In the genomic region with DNA sequence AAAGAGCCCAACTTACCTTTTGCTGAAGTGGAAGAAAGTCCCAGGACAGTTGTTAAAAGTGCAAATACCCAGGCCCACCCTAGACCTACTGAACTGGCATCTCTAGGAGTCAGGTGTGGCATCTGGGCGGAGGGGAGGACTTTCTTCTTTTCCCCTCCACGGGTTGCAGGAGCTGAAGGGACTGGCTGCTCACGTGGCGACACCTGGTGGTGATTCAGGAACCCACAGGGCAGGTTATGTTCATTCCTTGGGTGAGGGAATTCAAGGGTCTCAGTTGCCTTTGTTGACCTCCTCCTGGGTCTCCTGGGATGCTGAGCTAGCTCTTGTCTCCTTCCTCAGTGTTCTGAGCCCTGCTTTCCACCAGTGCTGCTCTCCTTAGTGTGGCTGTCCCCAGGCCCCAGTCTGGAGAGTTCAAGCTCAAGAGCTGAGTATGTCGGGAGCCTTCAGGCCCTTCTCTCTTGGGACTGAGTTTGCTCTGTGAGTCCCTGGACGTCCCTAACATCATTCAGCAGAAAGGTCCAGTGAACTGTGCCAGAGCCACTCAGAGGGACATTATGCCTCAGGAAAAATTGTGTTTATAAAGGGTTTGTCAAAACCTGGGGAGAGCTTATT, we compare ENCODE assay signal across 8 cellular contexts. TPM values are rescaled to one million over a fixed set of nuclear protein-coding genes. Genes with fewer than 3 reads are reported as not detected.
DNase-seq lines count a peak whose midpoint lies in the region; ATAC-seq, FAIRE-seq and TF ChIP-seq lines count a peak whose summit lies in the region.

No MANE protein-coding gene starts in this region.

- intact Hi-C loops in dorsolateral prefrontal cortex (cut with DNase I), result loop anchor here (1.0 to 10.0 kb wide), 6 partner anchors 48 to 354 kb away; no protein-coding TSS in a partner anchor

- H3K4me3 ChIP-seq in dorsolateral prefrontal cortex, result no peak overlapping the region

- H3K27me3 ChIP-seq in dorsolateral prefrontal cortex, result no peaks in the 10 kb centered on the region

- peak; percentile 90 for TF ChIP-seq CTCF in D721Med (IDR thresholded peaks at IDR 0.05; ENCODE audit: insufficient read depth, missing control alignments)
- TF ChIP-seq CTCF in dorsolateral prefrontal cortex (IDR thresholded peaks at IDR 0.05 in 54 of 56, conservative IDR thresholded peaks at IDR 0.05 in 2 of 56; ENCODE audit: low read depth in 1 of 56, partially characterized antibody in 56 of 56), result peak; percentile 78 to 99 (median 94)

- FAIRE-seq in D721Med (lab: Jason Lieb, UNC), result no peak

- DNase-seq in D721Med (ENCODE audit: insufficient read length, low spot score) (peak; percentile 83), HEK293T (ENCODE audit: extremely low spot score) (peak; percentile 84), NCI-H510A (lab: John Stamatoyannopoulos, UW) (peak; percentile 18), dorsolateral prefrontal cortex (peak; percentile 65 to 77 (median 71)), medulla oblongata (ENCODE audit: extremely low spot score) (peak; percentile 71)
- DNase-seq in activated CD4-positive, alpha-beta T cell treated with anti-CD3 and anti-CD28 coated beads, Interleukin-2, amount 50 U/mL, for 48 hours, result peak; percentile 79 to 80
- DNase-seq in stimulated activated CD8-positive, alpha-beta memory T cell treated with anti-CD3 and anti-CD28 coated beads, Interleukin-15, amount 100 ng/mL, for 24 hours (ENCODE audit: low read depth), result peak; percentile 48

- H3K27ac ChIP-seq in dorsolateral prefrontal cortex, result no peak overlapping the region

- no peak for ATAC-seq in GM18873 (IDR thresholded peaks at IDR 0.05; ENCODE audit: low FRiP score, unreplicated experiment)

- CTCF ChIA-PET in HEK293T (lab: Yijun Ruan, JAX), result interaction anchor here (0.6 to 1.6 kb wide), 11 partner anchors 15 to 286 kb away, joined by 3 to 19 read pairs (median 3); no protein-coding TSS in a partner anchor

- POLR2A ChIA-PET in HEK293T (lab: Yijun Ruan, JAX), result no interaction called here

TF ChIP-seq in HEK293T, 16 proteins besides CTCF, POLR2A, EP300 and RAD21:
- TF ChIP-seq L3MBTL2 (conservative IDR thresholded peaks at IDR 0.05), result no peak
- TF ChIP-seq FOXK2 (IDR thresholded peaks at IDR 0.05), result no peak
- TF ChIP-seq FOXA1 (IDR thresholded peaks at IDR 0.05), result no peak
- no peak for TF ChIP-seq FOXM1 (IDR thresholded peaks at IDR 0.05; ENCODE audit: borderline replicate concordance)

RNA-seq across cellular contexts. Expression of a gene that starts 56.9 kb away (rescaled TPM):
- total RNA-seq in dorsolateral prefrontal cortex, result 100 to 1,000 TPM in 12 of 120 experiments, 10 to 100 TPM in 108; 15.6 to 237 (median 50.5) TPM

Comparison
In these comparisons a context has a peak if more than half of its experiments do, and no peak if none do; other contexts are left out.
1. DNase-seq: peak in every context shown above with its lines; median percentile 84 in HEK293T; 83 in D721Med; 80 in activated CD4-positive, alpha-beta T cell treated with anti-CD3 and anti-CD28 coated beads, Interleukin-2, amount 50 U/mL, for 48 hours; 71 in dorsolateral prefrontal cortex; 71 in medulla oblongata; 48 in stimulated activated CD8-positive, alpha-beta memory T cell treated with anti-CD3 and anti-CD28 coated beads, Interleukin-15, amount 100 ng/mL, for 24 hours; 18 in NCI-H510A.